In the genomic region with DNA sequence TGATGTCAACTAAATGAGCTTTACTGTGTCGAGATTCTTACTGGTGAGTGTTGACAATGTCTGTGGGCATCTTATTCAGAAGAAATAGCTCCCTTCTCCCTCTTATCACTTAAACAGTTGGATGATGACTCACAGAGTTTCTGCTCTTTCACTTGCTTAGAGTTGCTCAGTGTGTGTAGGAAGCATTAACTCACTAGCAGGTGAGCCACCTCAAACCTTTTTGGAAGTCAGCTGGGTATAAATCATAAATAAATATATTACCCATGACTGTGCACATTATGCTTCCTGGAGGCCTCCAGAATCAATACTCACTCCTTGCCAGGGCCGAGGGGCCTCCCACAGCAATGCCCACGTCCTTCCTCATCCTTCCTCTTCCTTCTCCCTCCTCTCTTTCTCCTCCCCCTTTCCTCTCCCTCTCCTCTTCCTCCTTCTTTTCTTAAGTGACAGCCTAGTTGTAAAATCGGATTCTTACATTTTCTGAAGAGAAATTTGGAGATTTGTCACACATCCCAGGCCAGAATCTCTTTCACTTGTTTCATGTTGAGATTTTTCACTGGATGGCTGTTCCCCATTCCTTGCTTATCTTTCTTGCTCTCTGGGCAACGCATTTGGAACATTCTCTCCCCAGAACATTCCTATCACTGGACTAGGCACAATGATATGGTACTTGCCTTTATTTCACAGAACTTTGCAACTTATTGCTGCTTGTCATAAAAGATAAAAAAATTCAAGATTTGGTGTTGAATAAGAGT, we compare ENCODE assay signal across 10 cellular contexts. TPM values are rescaled to one million over a fixed set of nuclear protein-coding genes. Genes with fewer than 3 reads are reported as not detected.
DNase-seq lines count a peak whose midpoint lies in the region; ATAC-seq and TF ChIP-seq lines count a peak whose summit lies in the region.
"Had no signal": no experiment of that assay in that cellular context is flagged by ENCODE, and none has a peak within 500 bp of the region (broad histone marks: within the 10 kb centered on the region; RNA-seq: fewer than 3 reads in every experiment).

No MANE protein-coding gene starts in this region.

- H3K27ac ChIP-seq in tibial artery = peak overlapping the region; percentile 53 to 71

- H3K4me3 ChIP-seq in fibroblast of pulmonary artery (replicated peaks; ENCODE audit: low read depth, low read length) = peak overlapping the region; percentile 6
- H3K4me3 ChIP-seq in tibial artery = no peak overlapping the region

- H3K36me3 ChIP-seq in tibial artery = no peaks in the 10 kb centered on the region

- H3K36me3 Mint-ChIP-seq in activated T-cell treated with anti-CD3 and anti-CD28 coated beads, Interleukin-2, amount 50 U/mL, for 4 hours (ENCODE audit: insufficient read depth) = no peaks in the 10 kb centered on the region
- H3K36me3 Mint-ChIP-seq: brain had no signal

- H3K9me3 ChIP-seq in tibial artery = no peaks in the 10 kb centered on the region

- H3K4me1 Mint-ChIP-seq in activated T-cell treated with anti-CD3 and anti-CD28 coated beads, Interleukin-2, amount 50 U/mL, for 4 hours (ENCODE audit: low read depth) = peaks cover 10% of the 10 kb centered on the region
- H3K4me1 Mint-ChIP-seq: brain had no signal

- intact Hi-C loops in tibial artery (cut with DNase I; ENCODE audit: low total_unique reads) = no loop called here

- no peak for DNase-seq in activated T-cell treated with anti-CD3 and anti-CD28 coated beads, Interleukin-2, amount 50 U/mL, for 4 hours
- DNase-seq in activated T-cell treated with anti-CD3 and anti-CD28 coated beads for 4 hours (no peak), SKM-1 (lab: John Stamatoyannopoulos, UW; ENCODE audit: unreplicated experiment) (peak; percentile 12), fibroblast of pulmonary artery (ENCODE audit: low read depth) (peak; percentile 75), tibial artery (no peak), GM13977 (ENCODE audit: low spot score) (no peak)
- DNase-seq in stimulated activated CD4-positive, alpha-beta T cell treated with anti-CD3 and anti-CD28 coated beads, Interleukin-4, amount 100 ng/mL, for 1 hour = no peak
- DNase-seq: NCI-H2081 had no signal

- no peaks in the 10 kb centered on the region for H3K9me3 Mint-ChIP-seq in activated T-cell treated with anti-CD3 and anti-CD28 coated beads, Interleukin-2, amount 50 U/mL, for 4 hours
- H3K9me3 Mint-ChIP-seq: brain had no signal

- in situ Hi-C loops in GM13977 (cut with MboI; ENCODE audit: low pct_unique_long_range_greater_than_20kb, low sequenced_read_pairs, unreplicated experiment) = no loop called here

- no peak overlapping the region for H3K4me3 Mint-ChIP-seq in activated T-cell treated with anti-CD3 and anti-CD28 coated beads, Interleukin-2, amount 50 U/mL, for 4 hours
- H3K4me3 Mint-ChIP-seq: brain had no signal

- peak; percentile 95 for ATAC-seq in activated T-cell treated with anti-CD3 and anti-CD28 coated beads, Interleukin-2, amount 50 U/mL, for 4 hours
- ATAC-seq in HG03025 (IDR thresholded peaks at IDR 0.05; ENCODE audit: low FRiP score, unreplicated experiment) = no peak

- H3K4me1 ChIP-seq in tibial artery = peaks cover 0 to 33% (median 4%) of the 10 kb centered on the region in 4 donors

- H3K27me3 ChIP-seq in tibial artery = no peaks in the 10 kb centered on the region

- TF ChIP-seq CTCF in fibroblast of pulmonary artery (IDR thresholded peaks at IDR 0.05; ENCODE audit: low read length, missing control alignments) (no peak), tibial artery (IDR thresholded peaks at IDR 0.05) (no peak), GM13977 (IDR thresholded peaks at IDR 0.05; ENCODE audit: extremely low read depth, insufficient read depth, missing control alignments) (no peak)

- H3K27me3 Mint-ChIP-seq in activated T-cell treated with anti-CD3 and anti-CD28 coated beads, Interleukin-2, amount 50 U/mL, for 4 hours (ENCODE audit: low read depth) = peaks cover 30% of the 10 kb centered on the region

RNA-seq across cellular contexts. Expression of a gene that starts 17.5 kb away (rescaled TPM):
- total RNA-seq in activated T-cell treated with anti-CD3 and anti-CD28 coated beads, Interleukin-2, amount 50 U/mL, for 4 hours = 1 to 10 TPM; 1.7 to 2.3 (median 2.2) TPM

Comparison
In these comparisons a context has a peak if more than half of its experiments do, and no peak if none do; other contexts are left out.
1. DNase-seq: peak in SKM-1 (single experiment) and fibroblast of pulmonary artery (single experiment); none in activated T-cell treated with anti-CD3 and anti-CD28 coated beads, Interleukin-2, amount 50 U/mL, for 4 hours (single experiment), activated T-cell treated with anti-CD3 and anti-CD28 coated beads for 4 hours (single experiment), tibial artery (0 of 2), stimulated activated CD4-positive, alpha-beta T cell treated with anti-CD3 and anti-CD28 coated beads, Interleukin-4, amount 100 ng/mL, for 1 hour (single experiment) and GM13977 (single experiment).